Comparison of ENCODE assay signal across 38 cellular contexts in the genomic region with DNA sequence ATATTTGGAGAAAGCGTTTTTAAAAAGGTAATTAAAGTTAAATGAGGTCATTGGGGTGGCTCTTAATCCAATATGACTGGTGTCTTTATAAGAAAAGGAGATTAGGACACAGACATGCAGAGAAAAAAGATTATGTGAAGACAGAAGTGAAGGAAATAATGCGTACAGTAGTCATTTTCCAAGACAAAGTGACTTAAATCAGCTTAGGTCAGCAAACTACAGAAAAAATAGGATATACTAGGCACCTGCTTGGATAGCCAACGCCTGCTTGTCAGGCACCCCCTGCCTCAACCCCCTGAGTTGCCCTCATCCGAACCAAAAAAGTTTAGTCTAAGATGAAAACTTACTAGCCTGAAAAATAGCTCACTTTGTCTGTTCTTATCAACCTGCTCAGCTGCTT. TPM values are rescaled to one million over a fixed set of nuclear protein-coding genes. Genes with fewer than 3 reads are reported as not detected.
"Had no signal": no experiment of that assay in that cellular context is flagged by ENCODE, and none has a peak within 500 bp of the region (broad histone marks: within the 10 kb centered on the region; RNA-seq: fewer than 3 reads in every experiment).

No MANE protein-coding gene starts in this region.

- H3K27me3 Mint-ChIP-seq: activated B cell treated with CpG ODN at 0.5 μM for 24 hours; activated CD4-positive, alpha-beta memory T cell treated with anti-CD3 and anti-CD28 coated beads for 36 hours; activated CD4-positive, alpha-beta T cell treated with anti-CD3 and anti-CD28 coated beads, Interleukin-2, amount 10 ng/mL, durations not matched to agents 24 days and 14 days; activated CD8-positive, alpha-beta T cell treated with anti-CD3 and anti-CD28 coated beads for 36 hours; activated naive CD8-positive, alpha-beta T cell treated with anti-CD3 and anti-CD28 coated beads for 36 hours had no signal

- H3K27ac Mint-ChIP-seq: activated B cell treated with CpG ODN at 0.5 μM for 24 hours; activated CD4-positive, alpha-beta memory T cell treated with anti-CD3 and anti-CD28 coated beads for 36 hours; activated CD4-positive, alpha-beta T cell treated with anti-CD3 and anti-CD28 coated beads, Interleukin-2, amount 10 ng/mL, durations not matched to agents 24 days and 14 days; activated CD8-positive, alpha-beta T cell treated with anti-CD3 and anti-CD28 coated beads for 36 hours; activated naive CD4-positive, alpha-beta T cell treated with anti-CD3 and anti-CD28 coated beads for 36 hours; activated naive CD4-positive, alpha-beta T cell treated with anti-CD3 and anti-CD28 coated beads, Interleukin-2, amount 50 U/mL, for 72 hours; activated naive CD8-positive, alpha-beta T cell treated with anti-CD3 and anti-CD28 coated beads for 36 hours; activated T-cell treated with anti-CD3 and anti-CD28 coated beads, Interleukin-2, amount 50 U/mL, for 72 hours; activated T-helper 1 cell treated with anti-CD3 and anti-CD28 coated beads, Interleukin-12 subunit alpha, Interleukin-12 subunit beta, Interleukin-2, Interleukin-4 antibody, amounts not matched to agents 30 ng/mL and 10 ng/mL and 1 ng/mL, durations not matched to agents 14 hours and 24 hours and 36 hours; activated T-helper 17 cell treated with anti-CD3 and anti-CD28 coated beads, Interleukin-2, amount 50 U/mL, for 72 hours; T-helper 1 cell treated with Interleukin-12 subunit alpha and Interleukin-12 subunit beta and Interleukin-4 antibody, amounts not matched to agents 30 μg/mL and 1 μg/mL, for 36 hours; T-helper 2 cell treated with Interferon-gamma antibody and Interleukin-4, amounts not matched to agents 5 μg/mL and 100 μg/mL, for 36 hours had no signal

- H3K36me3 ChIP-seq: adrenal gland, brain microvascular endothelial cell, breast epithelium had no signal

- H3K27ac ChIP-seq: adrenal gland, body of pancreas, brain microvascular endothelial cell, breast epithelium, VCaP had no signal

- H3K9me3 ChIP-seq: adrenal gland had no signal

- H3K4me3 Mint-ChIP-seq: activated B cell treated with CpG ODN at 0.5 μM for 24 hours; activated CD4-positive, alpha-beta memory T cell treated with anti-CD3 and anti-CD28 coated beads for 36 hours; activated CD4-positive, alpha-beta T cell treated with anti-CD3 and anti-CD28 coated beads, Interleukin-2, amount 10 ng/mL, durations not matched to agents 24 days and 14 days; activated CD8-positive, alpha-beta T cell treated with anti-CD3 and anti-CD28 coated beads for 36 hours; activated naive CD4-positive, alpha-beta T cell treated with anti-CD3 and anti-CD28 coated beads for 36 hours; activated naive CD8-positive, alpha-beta T cell treated with anti-CD3 and anti-CD28 coated beads for 36 hours; activated T-cell treated with anti-CD3 and anti-CD28 coated beads, Interleukin-2, amount 50 U/mL, for 4 hours; activated T-cell treated with anti-CD3 and anti-CD28 coated beads, Interleukin-2, amount 50 U/mL, for 72 hours; activated T-helper 1 cell treated with anti-CD3 and anti-CD28 coated beads, Interleukin-12 subunit alpha, Interleukin-12 subunit beta, Interleukin-2, Interleukin-4 antibody, amounts not matched to agents 30 ng/mL and 10 ng/mL and 1 ng/mL, durations not matched to agents 14 hours and 24 hours and 36 hours; activated T-helper 17 cell treated with anti-CD3 and anti-CD28 coated beads, Interleukin-2, amount 50 U/mL, for 72 hours; T-helper 1 cell treated with Interleukin-12 subunit alpha and Interleukin-12 subunit beta and Interleukin-4 antibody, amounts not matched to agents 30 μg/mL and 1 μg/mL, for 36 hours; T-helper 2 cell treated with Interferon-gamma antibody and Interleukin-4, amounts not matched to agents 5 μg/mL and 100 μg/mL, for 36 hours had no signal

- FAIRE-seq: astrocyte, TTC549 had no signal

- DNase-seq: activated B cell treated with CpG ODN at 0.5 μM for 24 hours; activated CD4-positive, alpha-beta memory T cell treated with anti-CD3 and anti-CD28 coated beads for 36 hours; activated CD4-positive, alpha-beta T cell treated with anti-CD3 and anti-CD28 coated beads for 4 hours; activated CD4-positive, alpha-beta T cell treated with anti-CD3 and anti-CD28 coated beads, Interleukin-2, amount 10 ng/mL, durations not matched to agents 24 days and 14 days; activated CD4-positive, alpha-beta T cell treated with anti-CD3 and anti-CD28 coated beads, Interleukin-2, amount 50 U/mL, for 1 hour; activated CD4-positive, alpha-beta T cell treated with anti-CD3 and anti-CD28 coated beads, Interleukin-2, amount 50 U/mL, for 4 hours; activated CD4-positive, CD25-positive, alpha-beta regulatory T cell treated with anti-CD3 and anti-CD28 coated beads, Interleukin-2, amount 50 U/mL, for 72 hours; activated CD8-positive, alpha-beta memory T cell treated with anti-CD3 and anti-CD28 coated beads, Interleukin-2, amount 50 U/mL, for 4 hours; activated CD8-positive, alpha-beta T cell treated with anti-CD3 and anti-CD28 coated beads for 36 hours; activated effector memory CD4-positive, alpha-beta T cell treated with anti-CD3 and anti-CD28 coated beads, Interleukin-2, amount 50 U/mL, for 16 hours; activated gamma-delta T cell treated with Interleukin-2 at 50 U/mL for 16 hours; activated naive CD4-positive, alpha-beta T cell; activated naive CD4-positive, alpha-beta T cell treated with anti-CD3 and anti-CD28 coated beads for 36 hours; activated naive CD4-positive, alpha-beta T cell treated with anti-CD3 and anti-CD28 coated beads, Interleukin-2, amount 50 U/mL, for 16 hours; activated naive CD8-positive, alpha-beta T cell treated with anti-CD3 and anti-CD28 coated beads for 36 hours; activated T-cell treated with anti-CD3 and anti-CD28 coated beads for 4 hours; activated T-cell treated with anti-CD3 and anti-CD28 coated beads, Interleukin-2, amount 50 U/mL, for 1 hour; activated T-cell treated with anti-CD3 and anti-CD28 coated beads, Interleukin-2, amount 50 U/mL, for 4 hours; activated T-cell treated with anti-CD3 and anti-CD28 coated beads, Interleukin-2, amount 50 U/mL, for 72 hours; adrenal gland; amniotic stem cell; aorta; body of pancreas; brain microvascular endothelial cell; central memory CD4-positive, alpha-beta T cell; T-helper 2 cell; T-helper 9 cell had no signal

- H3K36me3 Mint-ChIP-seq: activated CD4-positive, alpha-beta memory T cell treated with anti-CD3 and anti-CD28 coated beads for 36 hours; activated naive CD8-positive, alpha-beta T cell treated with anti-CD3 and anti-CD28 coated beads for 36 hours had no signal

- ATAC-seq: activated CD8-positive, alpha-beta T cell treated with anti-CD3 and anti-CD28 coated beads for 36 hours; activated naive CD4-positive, alpha-beta T cell treated with anti-CD3 and anti-CD28 coated beads, Interleukin-2, amount 50 U/mL, for 72 hours; activated T-cell treated with anti-CD3 and anti-CD28 coated beads, Interleukin-2, amount 50 U/mL, for 4 hours; activated T-cell treated with anti-CD3 and anti-CD28 coated beads, Interleukin-2, amount 50 U/mL, for 72 hours; activated T-helper 17 cell treated with anti-CD3 and anti-CD28 coated beads, Interleukin-2, amount 50 U/mL, for 72 hours; body of pancreas had no signal

- H3K4me1 Mint-ChIP-seq: activated B cell treated with CpG ODN at 0.5 μM for 24 hours; activated CD4-positive, alpha-beta T cell treated with anti-CD3 and anti-CD28 coated beads, Interleukin-2, amount 10 ng/mL, durations not matched to agents 24 days and 14 days; activated naive CD8-positive, alpha-beta T cell treated with anti-CD3 and anti-CD28 coated beads for 36 hours; activated T-helper 17 cell treated with anti-CD3 and anti-CD28 coated beads, Interleukin-2, amount 50 U/mL, for 72 hours had no signal

- H3K4me3 ChIP-seq: adrenal gland, body of pancreas, breast epithelium had no signal

- H3K4me1 ChIP-seq: adrenal gland, body of pancreas, breast epithelium had no signal

- H3K27me3 ChIP-seq: adrenal gland, body of pancreas, brain microvascular endothelial cell, breast epithelium had no signal

RNA-seq across cellular contexts. Expression of gene SPAG17, which starts 58.2 kb away (rescaled TPM):
- total RNA-seq: activated B cell treated with CpG ODN at 0.5 μM for 24 hours; activated CD4-positive, alpha-beta memory T cell treated with anti-CD3 and anti-CD28 coated beads for 36 hours; activated CD4-positive, alpha-beta T cell treated with anti-CD3 and anti-CD28 coated beads, Interleukin-2, amount 10 ng/mL, durations not matched to agents 24 days and 14 days; activated CD8-positive, alpha-beta memory T cell treated with anti-CD3 and anti-CD28 coated beads for 36 hours; activated CD8-positive, alpha-beta T cell treated with anti-CD3 and anti-CD28 coated beads for 36 hours; activated naive CD4-positive, alpha-beta T cell treated with anti-CD3 and anti-CD28 coated beads for 36 hours; activated naive CD4-positive, alpha-beta T cell treated with anti-CD3 and anti-CD28 coated beads, Interleukin-2, amount 50 U/mL, for 72 hours; activated naive CD8-positive, alpha-beta T cell treated with anti-CD3 and anti-CD28 coated beads for 36 hours; activated T-cell treated with anti-CD3 and anti-CD28 coated beads, Interleukin-2, amount 50 U/mL, for 4 hours; activated T-cell treated with anti-CD3 and anti-CD28 coated beads, Interleukin-2, amount 50 U/mL, for 72 hours; activated T-helper 1 cell treated with anti-CD3 and anti-CD28 coated beads, Interleukin-12 subunit alpha, Interleukin-12 subunit beta, Interleukin-2, Interleukin-4 antibody, amounts not matched to agents 30 ng/mL and 10 ng/mL and 1 ng/mL, durations not matched to agents 14 hours and 24 hours and 36 hours; activated T-helper 17 cell treated with anti-CD3 and anti-CD28 coated beads, Interleukin-2, amount 50 U/mL, for 72 hours; cardiac septum had no signal
- polyA plus RNA-seq: aorta had no signal
